1 cellular context compared by ENCODE assay signal in genomic region chr4:183181081-183181480, GRCh38.
TF ChIP-seq lines count a peak whose summit lies in the region.

No MANE protein-coding gene starts in this region.

TF ChIP-seq in K562, 482 proteins besides CTCF, POLR2A, EP300 and RAD21 (continued from another document):
- TF ChIP-seq ATF1 (CRISPR knock-in tag; IDR thresholded peaks at IDR 0.05), result no peak
- no peak for TF ChIP-seq ATF1 (tag; IDR thresholded peaks at IDR 0.05)
- TF ChIP-seq PTRF (tag; IDR thresholded peaks at IDR 0.05), result no peak
- TF ChIP-seq GATA2 (CRISPR knock-in tag; IDR thresholded peaks at IDR 0.05), result no peak
